10 cellular contexts compared by ENCODE assay signal in the genomic region with DNA sequence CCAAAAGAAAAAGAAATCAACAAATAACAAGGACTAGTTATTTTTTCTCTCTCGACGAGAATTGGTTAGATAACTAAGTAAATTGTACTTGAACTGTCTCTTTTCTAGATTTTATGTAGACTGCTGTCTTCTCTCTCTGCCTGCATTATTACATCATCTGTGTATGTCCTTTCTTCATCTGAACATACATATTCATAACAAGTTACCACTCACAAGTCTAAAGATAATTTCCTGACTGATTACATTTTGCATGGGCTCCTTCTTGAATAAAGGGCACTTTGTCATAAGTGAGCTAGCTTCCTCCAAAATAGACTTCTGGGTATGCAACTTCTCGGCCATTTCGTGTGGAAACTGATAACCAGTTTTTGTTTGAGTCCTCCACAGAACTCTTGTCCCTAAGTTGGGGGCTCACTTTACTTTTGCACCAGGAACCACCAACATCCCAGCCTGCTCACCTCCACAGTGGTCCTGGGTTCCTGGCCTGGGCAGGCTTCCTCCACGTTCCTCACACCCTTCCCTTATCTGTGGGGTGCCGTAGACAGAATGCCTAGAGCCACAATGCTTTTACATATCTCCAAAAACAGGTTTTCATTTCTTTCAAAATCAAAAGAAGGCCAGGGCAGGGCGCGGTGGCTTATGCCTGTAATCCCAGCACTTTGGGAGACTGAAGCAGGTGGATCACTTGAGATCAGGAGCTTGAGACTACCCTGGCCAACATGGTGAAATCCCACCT. TPM values are rescaled to one million over a fixed set of nuclear protein-coding genes. Genes with fewer than 3 reads are reported as not detected.
A peak's percentile ranks its signal among the peaks of the same experiment; 100 is the strongest.
DNase-seq lines count a peak whose midpoint lies in the region; ATAC-seq and TF ChIP-seq lines count a peak whose summit lies in the region.
"Had no signal": no experiment of that assay in that cellular context is flagged by ENCODE, and none has a peak within 500 bp of the region (broad histone marks: within the 10 kb centered on the region; RNA-seq: fewer than 3 reads in every experiment).

No MANE protein-coding gene starts in this region.

- H3K4me3 ChIP-seq in GM23248 (no peak overlapping the region), esophagus muscularis mucosa (no peak overlapping the region), spleen (no peak overlapping the region)

- TF ChIP-seq POLR2A in esophagus muscularis mucosa (IDR thresholded peaks at IDR 0.05; ENCODE audit: low read depth): no peak
- TF ChIP-seq POLR2A in spleen (IDR thresholded peaks at IDR 0.05): no peak

- H3K79me2 ChIP-seq in GM23248 (ENCODE audit: insufficient read depth): no peaks in the 10 kb centered on the region

- H3K27ac ChIP-seq in GM23248 (peak overlapping the region; percentile 92; the same call in 1 of the 2 replicates), esophagus muscularis mucosa (replicated peaks in 1 of 4) (peak overlapping the region; percentile 42 to 74 (median 70)), spleen (peak overlapping the region; percentile 82 to 97 (median 90))
- H3K27ac ChIP-seq: RWPE1 had no signal

- no peaks in the 10 kb centered on the region for H3K9me2 ChIP-seq in GM23248 (ENCODE audit: insufficient read depth)

- peaks cover 46% of the 10 kb centered on the region for H3K4me1 Mint-ChIP-seq in T-helper 17 cell

- intact Hi-C loops in esophagus muscularis mucosa (cut with DNase I): no loop called here
- intact Hi-C loops in spleen (cut with DNase I; ENCODE audit: low total_unique reads): no loop called here

- TF ChIP-seq CTCF in esophagus muscularis mucosa (IDR thresholded peaks at IDR 0.05): no peak
- no peak for TF ChIP-seq CTCF in spleen (IDR thresholded peaks at IDR 0.05 in 8 of 11, conservative IDR thresholded peaks at IDR 0.05 in 3 of 11)

- 78% methylated on average over 8 of the region's 8 CpGs for WGBS in GM23248 (ENCODE audit: low coverage in 1 of 2, low lambda C conversion rate in 2 of 2, missing lambda C conversion rate in 2 of 2), 2 experiments
- WGBS in esophagus muscularis mucosa: 90% methylated on average over 8 of the region's 8 CpGs
- 77 to 90% (median 78%) methylated on average over 8 of the region's 8 CpGs for WGBS in spleen, 5 donors

- TF ChIP-seq EP300 in esophagus muscularis mucosa (IDR thresholded peaks at IDR 0.05): no peak

- H2AFZ ChIP-seq in GM23248: no peak overlapping the region

- in situ Hi-C loops in GM23248 (cut with MboI): no loop called here

- no peaks in the 10 kb centered on the region for H3K27me3 Mint-ChIP-seq in T-helper 17 cell

- H3K9ac ChIP-seq in GM23248: no peak overlapping the region; the same call in 1 of the 2 replicates

- no peaks in the 10 kb centered on the region for H3K9me3 ChIP-seq in GM23248 (ENCODE audit: low read depth)
- no peaks in the 10 kb centered on the region for H3K9me3 ChIP-seq in T-helper 17 cell (ENCODE audit: control insufficient read depth, low read length, poor library complexity, severe bottlenecking)
- no peaks in the 10 kb centered on the region for H3K9me3 ChIP-seq in esophagus muscularis mucosa
- no peaks in the 10 kb centered on the region for H3K9me3 ChIP-seq in spleen

- H3K36me3 Mint-ChIP-seq in T-helper 17 cell (ENCODE audit: low read depth): no peaks in the 10 kb centered on the region

- H3K27me3 ChIP-seq in GM23248 (replicated peaks; ENCODE audit: insufficient read depth) (no peaks in the 10 kb centered on the region), esophagus muscularis mucosa (no peaks in the 10 kb centered on the region), spleen (replicated peaks in 1 of 7) (no peaks in the 10 kb centered on the region)

- H3K27ac Mint-ChIP-seq in T-helper 17 cell: peak overlapping the region; percentile 99

- no peaks in the 10 kb centered on the region for H3K36me3 ChIP-seq in GM23248 (ENCODE audit: low read depth)
- H3K36me3 ChIP-seq in esophagus muscularis mucosa: no peaks in the 10 kb centered on the region
- no peaks in the 10 kb centered on the region for H3K36me3 ChIP-seq in spleen

- ATAC-seq in T-helper 17 cell (no peak), HG02885 (IDR thresholded peaks at IDR 0.05; ENCODE audit: poor library complexity, unreplicated experiment) (no peak), HG03135 (IDR thresholded peaks at IDR 0.05; ENCODE audit: unreplicated experiment) (no peak), GM19452 (IDR thresholded peaks at IDR 0.05; ENCODE audit: unreplicated experiment) (no peak)

- H3K4me3 Mint-ChIP-seq in T-helper 17 cell: no peak overlapping the region

- no peak for DNase-seq in GM23248
- no peak for DNase-seq in T-helper 17 cell
- DNase-seq in esophagus muscularis mucosa (ENCODE audit: extremely low spot score): no peak
- DNase-seq in spleen: no peak
- DNase-seq: hypothalamus, NCI-H1930 had no signal

- H3K4me1 ChIP-seq in GM23248 (ENCODE audit: insufficient read depth) (peaks cover 45% of the 10 kb centered on the region), esophagus muscularis mucosa (peaks cover 11 to 48% (median 25%) of the 10 kb centered on the region in 4 donors), spleen (peaks cover 14 to 58% (median 44%) of the 10 kb centered on the region in 6 donors)

- no peaks in the 10 kb centered on the region for H4K20me1 ChIP-seq in GM23248 (ENCODE audit: insufficient read depth)

- H3K4me2 ChIP-seq in GM23248 (ENCODE audit: unreplicated experiment): no peak overlapping the region

- peaks cover 49% of the 10 kb centered on the region for H3F3A ChIP-seq in GM23248 (ENCODE audit: insufficient read depth)

RNA-seq across cellular contexts. Expression of gene DDX47, which starts 6.2 kb away (rescaled TPM):
- 124 and 132 TPM in 2 replicates for total RNA-seq in GM23248 (2014; rRNA removed; shearing (Covaris generic))
- 119 and 123 TPM in 2 replicates for polyA plus RNA-seq in GM23248 (2016; fragmentation: Nextera tagmentation; extraction: Ambion mirVana)
- 100 to 1,000 TPM; 135 to 141 TPM for total RNA-seq in T-helper 17 cell
- 10 to 100 TPM; 37.1 to 67.1 (median 53.9) TPM for total RNA-seq in esophagus muscularis mucosa
- 10 to 100 TPM; 37.2 to 58.1 (median 45.2) TPM for total RNA-seq in spleen
- polyA plus RNA-seq in spleen: 10 to 100 TPM; 34.0 to 39.3 (median 35.3) TPM

RNA-seq across cellular contexts. Expression of gene APOLD1, which starts 21.5 kb away (rescaled TPM):
- 5.2 and 5.4 TPM in 2 replicates for total RNA-seq in GM23248 (2014; rRNA removed; shearing (Covaris generic))
- polyA plus RNA-seq in GM23248 (2016; fragmentation: Nextera tagmentation; extraction: Ambion mirVana) (3.4 and 3.8 TPM in 2 replicates), spleen (1 to 10 TPM; 1.3 to 4.5 (median 2.5) TPM)
- total RNA-seq in T-helper 17 cell (1 to 10 TPM; 3.1 to 5.1 TPM), esophagus muscularis mucosa (10 to 100 TPM; 13.3 to 49.4 (median 37.1) TPM), spleen (10 to 100 TPM in 6 of 7 donors, 1 to 10 TPM in 1; 6.1 to 79.5 (median 16.0) TPM)
